In genomic region chr1:61083014-61083798, GRCh38 we compare ENCODE assay signal across 8 cellular contexts. TPM values are rescaled to one million over a fixed set of nuclear protein-coding genes. Genes with fewer than 3 reads are reported as not detected.
DNase-seq lines count a peak whose midpoint lies in the region; ATAC-seq, FAIRE-seq and TF ChIP-seq lines count a peak whose summit lies in the region.

No MANE protein-coding gene starts in this region.

- H3K27ac ChIP-seq in BLaER1 treated with 17β-estradiol and CSF1 and Interleukin-3, amounts not matched to agents 10 nM and 100 nM: no peak overlapping the region
- peak overlapping the region; percentile 95 to 97 (median 96) for H3K27ac ChIP-seq in gastroesophageal sphincter

- peak overlapping the region; percentile 57 for H2AFZ ChIP-seq in neuron (ENCODE audit: low read depth, low read length)

- H4K20me1 ChIP-seq in BLaER1 treated with 17β-estradiol and CSF1 and Interleukin-3, amounts not matched to agents 10 nM and 100 nM: peaks cover 0 to 67% (median 39%) of the 10 kb centered on the region in 11 experiments; a peak in 18 of 22 replicates

- no peak for TF ChIP-seq EP300 in gastroesophageal sphincter (IDR thresholded peaks at IDR 0.05)

- no peak for DNase-seq in Jurkat, Clone E6-1 (ENCODE audit: low read depth, low spot score)
- DNase-seq in activated effector memory CD4-positive, alpha-beta T cell treated with anti-CD3 and anti-CD28 coated beads, Interleukin-2, amount 50 U/mL, for 16 hours: peak; percentile 66
- DNase-seq in GM12891 (ENCODE audit: insufficient read length, low spot score): no peak

- H3K4me1 ChIP-seq in BLaER1 treated with 17β-estradiol and CSF1 and Interleukin-3, amounts not matched to agents 10 nM and 100 nM: peaks cover 9 to 25% (median 15%) of the 10 kb centered on the region in 10 experiments
- H3K4me1 ChIP-seq in gastroesophageal sphincter (peaks cover 18 to 70% (median 27%) of the 10 kb centered on the region in 3 donors), neuron (ENCODE audit: insufficient read depth, low read length) (peaks cover 11% of the 10 kb centered on the region)

- peak overlapping the region; percentile 75 to 100 (median 88) for H3K4me2 ChIP-seq in BLaER1 treated with 17β-estradiol and CSF1 and Interleukin-3, amounts not matched to agents 10 nM and 100 nM

- ATAC-seq in gastroesophageal sphincter (peak; percentile 22), HG03175 (IDR thresholded peaks at IDR 0.05; ENCODE audit: unreplicated experiment) (no peak), HG03039 (IDR thresholded peaks at IDR 0.05; ENCODE audit: unreplicated experiment) (no peak)

- TF ChIP-seq CTCF in gastroesophageal sphincter (IDR thresholded peaks at IDR 0.05): no peak

- no peak for FAIRE-seq in GM12891 (lab: Jason Lieb, UNC)

- TF ChIP-seq POLR2A in gastroesophageal sphincter (IDR thresholded peaks at IDR 0.05) (no peak), GM12891 (IDR thresholded peaks at IDR 0.05; ENCODE audit: low read depth, low read length) (no peak)

- H3K4me3 ChIP-seq in BLaER1 treated with 17β-estradiol and CSF1 and Interleukin-3, amounts not matched to agents 10 nM and 100 nM: peak overlapping the region; percentile 42 to 68 (median 58)
- H3K4me3 ChIP-seq in Jurkat, Clone E6-1 (ENCODE audit: low read length): peak overlapping the region; percentile 79
- peak overlapping the region; percentile 86 to 99 for H3K4me3 ChIP-seq in gastroesophageal sphincter
- no peak overlapping the region for H3K4me3 ChIP-seq in neuron (ENCODE audit: low read length)

- 0% methylated on average over 14 of the region's 104 CpGs; no CpG with 5 or more reads in 1 of the 2 donors for WGBS in gastroesophageal sphincter (ENCODE audit: low coverage in 1 of 2), 2 donors

- H3K9me3 ChIP-seq in BLaER1 treated with 17β-estradiol and CSF1 and Interleukin-3, amounts not matched to agents 10 nM and 100 nM (replicated peaks in 1 of 11): no peaks in the 10 kb centered on the region
- no peaks in the 10 kb centered on the region for H3K9me3 ChIP-seq in gastroesophageal sphincter
- no peaks in the 10 kb centered on the region for H3K9me3 ChIP-seq in neuron (ENCODE audit: low read length)

- H3K36me3 ChIP-seq in BLaER1 treated with 17β-estradiol and CSF1 and Interleukin-3, amounts not matched to agents 10 nM and 100 nM: no peaks in the 10 kb centered on the region
- H3K36me3 ChIP-seq in gastroesophageal sphincter (peaks cover 0 to 2% of the 10 kb centered on the region in 2 donors), neuron (ENCODE audit: insufficient read depth, low read length) (no peaks in the 10 kb centered on the region)

- H3K27me3 ChIP-seq in BLaER1 treated with 17β-estradiol and CSF1 and Interleukin-3, amounts not matched to agents 10 nM and 100 nM: peaks cover 93 to 100% (median 98%) of the 10 kb centered on the region in 11 experiments
- no peaks in the 10 kb centered on the region for H3K27me3 ChIP-seq in gastroesophageal sphincter
- H3K27me3 ChIP-seq in neuron (ENCODE audit: insufficient read depth, low read length): peaks cover 73% of the 10 kb centered on the region

- peak overlapping the region in 7 of 11 experiments; percentile 5 to 72 (median 47); a peak in 10 of 22 replicates for H3K9ac ChIP-seq in BLaER1 treated with 17β-estradiol and CSF1 and Interleukin-3, amounts not matched to agents 10 nM and 100 nM

TF ChIP-seq in GM12891, 5 proteins besides CTCF, POLR2A, EP300 and RAD21:
- TF ChIP-seq POLR2AphosphoS5 (IDR thresholded peaks at IDR 0.05; ENCODE audit: low read depth, low read length): no peak
- no peak for TF ChIP-seq PAX5 (IDR thresholded peaks at IDR 0.05; ENCODE audit: insufficient read depth, low read length, severe bottlenecking)
- TF ChIP-seq SPI1 (IDR thresholded peaks at IDR 0.05; ENCODE audit: low read depth, low read length): no peak
- no peak for TF ChIP-seq POU2F2 (IDR thresholded peaks at IDR 0.05; ENCODE audit: low read depth, low read length)

RNA-seq across cellular contexts. Expression of gene NFIA, which starts 0.8 kb away (rescaled TPM):
- polyA plus RNA-seq in Jurkat, Clone E6-1 (2012; ENCODE audit: insufficient read depth, insufficient read length): 1.8 TPM
- total RNA-seq in gastroesophageal sphincter: 100 to 1,000 TPM; 123 to 205 (median 149) TPM
- polyA plus RNA-seq in GM12891 (2012; ENCODE audit: low read depth, missing spikeins): not detected

Comparison
In these comparisons a context has a peak if more than half of its experiments do, and no peak if none do; other contexts are left out.
1. H3K27ac ChIP-seq: peak in gastroesophageal sphincter (4 of 4); none in BLaER1 treated with 17β-estradiol and CSF1 and Interleukin-3, amounts not matched to agents 10 nM and 100 nM (0 of 11).